ENCODE assay signal across 8 cellular contexts in genomic region chr7:118184392-118184899, GRCh38. TPM values are rescaled to one million over a fixed set of nuclear protein-coding genes. Genes with fewer than 3 reads are reported as not detected.
DNase-seq lines count a peak whose midpoint lies in the region; ATAC-seq and TF ChIP-seq lines count a peak whose summit lies in the region.

No MANE protein-coding gene starts in this region.

- DNase-seq in Calu3: no peak
- DNase-seq in MG63: no peak
- DNase-seq in brain pericyte (ENCODE audit: low read depth, low spot score): peak; percentile 6
- peak; percentile 25 for DNase-seq in medulla oblongata (ENCODE audit: extremely low spot score)
- DNase-seq in vagina (ENCODE audit: extremely low spot score in 2 of 2): no peak
- DNase-seq in HuH-7 (ENCODE audit: low spot score): no peak
- no peak for DNase-seq in effector CD8-positive, alpha-beta T cell (lab: John Stamatoyannopoulos, UW)

- peaks cover 38% of the 10 kb centered on the region for H3K4me1 ChIP-seq in vagina

- intact Hi-C loops in Calu3 (cut with micrococcal nuclease; ENCODE audit: unreplicated experiment): no loop called here
- intact Hi-C loops in vagina (cut with DNase I): no loop called here

- H3K27ac Mint-ChIP-seq in Calu3 (ENCODE audit: unreplicated experiment): peak overlapping the region; percentile 95

- H3K4me3 Mint-ChIP-seq in Calu3 (ENCODE audit: low read depth, unreplicated experiment): peak overlapping the region; percentile 83

- TF ChIP-seq POLR2A in vagina (IDR thresholded peaks at IDR 0.05): no peak

- BruUV-seq in Calu3 (replicated peaks; lab: Mats Ljungman, UMichigan): TSS peak; percentile 56

- H3K27me3 ChIP-seq in MG63: no peaks in the 10 kb centered on the region
- H3K27me3 ChIP-seq in vagina: no peaks in the 10 kb centered on the region

- H3K27me3 Mint-ChIP-seq in Calu3 (ENCODE audit: unreplicated experiment): no peaks in the 10 kb centered on the region

- H3K4me1 Mint-ChIP-seq in Calu3 (ENCODE audit: low read depth, unreplicated experiment): peaks cover 14% of the 10 kb centered on the region

- H3K4me3 ChIP-seq in MG63: peak overlapping the region; percentile 90
- peak overlapping the region; percentile 65 to 76 for H3K4me3 ChIP-seq in vagina

- H3K27ac ChIP-seq in vagina: peak overlapping the region; percentile 78

- H3K36me3 ChIP-seq in MG63 (peaks cover 40% of the 10 kb centered on the region), vagina (peaks cover 0 to 20% of the 10 kb centered on the region in 2 donors)

- peaks cover 50% of the 10 kb centered on the region for H3K36me3 Mint-ChIP-seq in Calu3 (ENCODE audit: insufficient read depth, unreplicated experiment)

- H3K9me3 ChIP-seq in MG63: no peaks in the 10 kb centered on the region
- no peaks in the 10 kb centered on the region for H3K9me3 ChIP-seq in vagina

- no peak for ATAC-seq in GM21360 (IDR thresholded peaks at IDR 0.05; ENCODE audit: unreplicated experiment)

- H3K9me3 Mint-ChIP-seq in Calu3 (ENCODE audit: low read depth, unreplicated experiment): no peaks in the 10 kb centered on the region

- TF ChIP-seq CTCF in Calu3 (IDR thresholded peaks at IDR 0.05; ENCODE audit: unreplicated experiment): no peak
- TF ChIP-seq CTCF in vagina (IDR thresholded peaks at IDR 0.05): no peak

- CTCF ChIA-PET in Calu3 (lab: Charles Lee): interaction anchor here (0.7 kb wide), 1 partner anchor 1253 kb away, joined by 3 read pairs; no protein-coding TSS in a partner anchor

RNA-seq across cellular contexts. Expression of gene LSM8, which starts 0.5 kb away (rescaled TPM):
- 43.6 and 53.8 TPM in 2 replicates for total RNA-seq in Calu3 (2022)
- total RNA-seq in MG63 (2014; rRNA removed; shearing (Covaris generic); ENCODE audit: low replicate concordance): 28.0 and 38.8 TPM in 2 replicates
- total RNA-seq in vagina: 25.0 TPM

RNA-seq across cellular contexts. Expression of gene ANKRD7, which starts 40.1 kb away (rescaled TPM):
- total RNA-seq in Calu3 (2022) (0.42 TPM in 1 of 2 replicates, not detected in the other), vagina (1.5 TPM)
- total RNA-seq in MG63 (2014; rRNA removed; shearing (Covaris generic); ENCODE audit: low replicate concordance): not detected in 2 replicates

Comparison
In these comparisons a context has a peak if more than half of its experiments do, and no peak if none do; other contexts are left out.
1. DNase-seq: peak in brain pericyte (single experiment) and medulla oblongata (single experiment); none in Calu3 (single experiment), MG63 (single experiment), vagina (0 of 2), HuH-7 (single experiment) and effector CD8-positive, alpha-beta T cell (single experiment).